ENCODE assay signal across 9 cellular contexts in genomic region chr3:177338697-177339219, GRCh38.
A peak's percentile ranks its signal among the peaks of the same experiment; 100 is the strongest.
DNase-seq lines count a peak whose midpoint lies in the region; ATAC-seq, FAIRE-seq and TF ChIP-seq lines count a peak whose summit lies in the region.
"Had no signal": no experiment of that assay in that cellular context is flagged by ENCODE, and none has a peak within 500 bp of the region (broad histone marks: within the 10 kb centered on the region; RNA-seq: fewer than 3 reads in every experiment).

No MANE protein-coding gene starts in this region.

- BruUV-seq in OCI-LY7 (replicated peaks; lab: Mats Ljungman, UMichigan) = no TSS peak

- peak overlapping the region in 10 of 11 experiments; percentile 1 to 93 (median 38); a peak in 17 of 22 replicates for H3K4me2 ChIP-seq in BLaER1 treated with 17β-estradiol and CSF1 and Interleukin-3, amounts not matched to agents 10 nM and 100 nM
- peak overlapping the region; percentile 52 for H3K4me2 ChIP-seq in OCI-LY7 (ENCODE audit: low read length)

- H3K79me2 ChIP-seq in OCI-LY7 (ENCODE audit: insufficient read depth, low read depth, low read length) = no peaks in the 10 kb centered on the region

- CTCF ChIA-PET in OCI-LY7 (lab: Charles Lee; ENCODE audit: unreplicated experiment) = interaction anchor here (0.9 kb wide), 1 partner anchor 10 kb away, joined by 4 read pairs; no protein-coding TSS in a partner anchor

- no peaks in the 10 kb centered on the region for H4K20me1 ChIP-seq in BLaER1 treated with 17β-estradiol and CSF1 and Interleukin-3, amounts not matched to agents 10 nM and 100 nM
- no peaks in the 10 kb centered on the region for H4K20me1 ChIP-seq in OCI-LY7 (ENCODE audit: insufficient read depth, low read length)

- peak overlapping the region; percentile 70 for H2AFZ ChIP-seq in OCI-LY7 (ENCODE audit: low read length)

- no peaks in the 10 kb centered on the region for H3K36me3 ChIP-seq in BLaER1 treated with 17β-estradiol and CSF1 and Interleukin-3, amounts not matched to agents 10 nM and 100 nM
- H3K36me3 ChIP-seq in OCI-LY7 (ENCODE audit: insufficient read depth, low read length) = no peaks in the 10 kb centered on the region

- no peaks in the 10 kb centered on the region for H3K27me3 ChIP-seq in BLaER1 treated with 17β-estradiol and CSF1 and Interleukin-3, amounts not matched to agents 10 nM and 100 nM

- POLR2A ChIA-PET in OCI-LY7 (lab: Charles Lee) = interaction anchor here (1.0 to 2.5 kb wide), 4 partner anchors 10 to 36 kb away, joined by 3 to 16 read pairs (median 7); no protein-coding TSS in a partner anchor

- peaks cover 0 to 32% (median 17%) of the 10 kb centered on the region in 11 experiments; a peak in 8 of 22 replicates for H3K9me3 ChIP-seq in BLaER1 treated with 17β-estradiol and CSF1 and Interleukin-3, amounts not matched to agents 10 nM and 100 nM (replicated peaks in 1 of 11)
- H3K9me3 ChIP-seq in OCI-LY7 (ENCODE audit: low read length) = no peaks in the 10 kb centered on the region

- no peak overlapping the region for H3K4me3 ChIP-seq in BLaER1 treated with 17β-estradiol and CSF1 and Interleukin-3, amounts not matched to agents 10 nM and 100 nM
- H3K4me3 ChIP-seq in OCI-LY7 (ENCODE audit: low read depth, low read length, poor library complexity, severe bottlenecking) = peak overlapping the region; percentile 2

- in situ Hi-C loops in GM13977 (cut with MboI; ENCODE audit: low pct_unique_long_range_greater_than_20kb, low sequenced_read_pairs, unreplicated experiment) = no loop called here

- H3K4me1 ChIP-seq in BLaER1 treated with 17β-estradiol and CSF1 and Interleukin-3, amounts not matched to agents 10 nM and 100 nM = peaks cover 13 to 99% (median 51%) of the 10 kb centered on the region in 10 experiments
- H3K4me1 ChIP-seq in OCI-LY7 (ENCODE audit: insufficient read depth, low read length, poor library complexity, severe bottlenecking) = peaks cover 33% of the 10 kb centered on the region

- DNase-seq in OCI-LY7 (ENCODE audit: low spot score) = peak; percentile 42
- no peak for DNase-seq in left ventricle myocardium superior
- DNase-seq in GM13977 (ENCODE audit: low spot score) = no peak
- DNase-seq in H54 (ENCODE audit: insufficient read length, low spot score) = no peak
- no peak for DNase-seq in activated effector memory CD4-positive, alpha-beta T cell treated with anti-CD3 and anti-CD28 coated beads, Interleukin-2, amount 50 U/mL, for 16 hours
- DNase-seq: T-helper 9 cell had no signal

- intact Hi-C loops in OCI-LY7 (cut with micrococcal nuclease; ENCODE audit: unreplicated experiment) (no loop called here), left ventricle myocardium superior (cut with micrococcal nuclease) (no loop called here)

- ATAC-seq in GM21737 (IDR thresholded peaks at IDR 0.05; ENCODE audit: unreplicated experiment) = peak; percentile 40
- ATAC-seq in left ventricle myocardium superior = peak; percentile 59
- no peak for ATAC-seq in GM18867 (IDR thresholded peaks at IDR 0.05; ENCODE audit: unreplicated experiment)

- H3K9ac ChIP-seq in BLaER1 treated with 17β-estradiol and CSF1 and Interleukin-3, amounts not matched to agents 10 nM and 100 nM = peak overlapping the region in 7 of 11 experiments; percentile 10 to 72 (median 64); a peak in 12 of 22 replicates

- TF ChIP-seq CTCF in OCI-LY7 (conservative IDR thresholded peaks at IDR 0.05; ENCODE audit: low read length) (no peak), GM13977 (IDR thresholded peaks at IDR 0.05; ENCODE audit: extremely low read depth, insufficient read depth, missing control alignments) (no peak)

- FAIRE-seq in H54 (lab: Jason Lieb, UNC) = no peak

- no peak for TF ChIP-seq POLR2A in H54 (IDR thresholded peaks at IDR 0.05; ENCODE audit: low read depth, low read length)

- H3K9me2 ChIP-seq in OCI-LY7 (ENCODE audit: insufficient read depth, low read length) = no peaks in the 10 kb centered on the region

- peak overlapping the region; percentile 30 to 97 (median 77); a peak in 21 of 22 replicates for H3K27ac ChIP-seq in BLaER1 treated with 17β-estradiol and CSF1 and Interleukin-3, amounts not matched to agents 10 nM and 100 nM
- peak overlapping the region; percentile 20 for H3K27ac ChIP-seq in OCI-LY7 (ENCODE audit: low read depth, low read length, poor library complexity, severe bottlenecking)
